In the genomic region with DNA sequence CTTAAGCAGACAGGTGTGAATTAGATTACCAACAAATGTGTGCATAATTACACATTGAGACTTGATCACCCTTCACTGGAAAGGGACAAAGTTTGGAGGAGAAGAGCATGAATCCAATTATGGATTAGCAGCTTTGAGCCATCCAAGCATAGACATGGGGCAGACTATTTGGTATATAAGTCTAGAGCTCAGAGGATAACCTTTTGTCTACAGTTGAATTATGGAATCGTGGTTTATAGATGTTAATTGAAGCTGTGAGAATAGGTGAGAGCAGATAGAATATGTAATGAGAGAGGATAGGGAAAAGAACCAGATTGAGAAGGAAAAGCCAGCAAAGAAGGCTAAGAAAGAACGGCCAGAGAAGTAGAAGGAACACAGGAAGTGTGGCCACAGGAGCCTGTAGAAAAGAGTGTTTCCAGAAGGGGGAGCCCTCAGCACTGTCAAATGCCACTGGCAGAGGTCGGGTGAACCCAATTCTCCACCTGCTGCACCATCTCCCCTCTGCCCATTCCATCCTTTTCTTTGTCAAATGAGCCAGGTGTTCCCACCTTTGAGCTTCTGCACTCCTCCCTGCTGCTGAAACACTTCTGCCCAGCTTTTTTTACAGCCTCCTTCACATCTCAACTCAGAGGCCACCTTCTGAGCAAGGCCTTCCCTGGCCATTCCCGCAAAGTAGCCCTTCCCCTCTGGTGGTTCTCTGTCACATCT, we compare ENCODE assay signal across 1 cellular context.
A peak's percentile ranks its signal among the peaks of the same experiment; 100 is the strongest.
TF ChIP-seq lines count a peak whose summit lies in the region.

No MANE protein-coding gene starts in this region.

TF ChIP-seq in HepG2, 621 proteins besides CTCF, POLR2A, EP300 and RAD21 (continued from another document):
- TF ChIP-seq, protein P1, sequence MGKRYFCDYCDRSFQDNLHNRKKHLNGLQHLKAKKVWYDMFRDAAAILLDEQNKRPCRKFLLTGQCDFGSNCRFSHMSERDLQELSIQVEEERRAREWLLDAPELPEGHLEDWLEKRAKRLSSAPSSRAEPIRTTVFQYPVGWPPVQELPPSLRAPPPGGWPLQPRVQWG (CRISPR knock-in tag; IDR thresholded peaks at IDR 0.05; ENCODE audit: borderline replicate concordance, low read depth) = no peak
- no peak for TF ChIP-seq ZNF547 (CRISPR knock-in tag; IDR thresholded peaks at IDR 0.05)
- TF ChIP-seq HMG20B (CRISPR knock-in tag; conservative IDR thresholded peaks at IDR 0.05) = no peak
- TF ChIP-seq CSRNP2 (CRISPR knock-in tag; conservative IDR thresholded peaks at IDR 0.05; ENCODE audit: low read depth) = no peak
- peak; percentile 47; the same call in 1 of the 2 replicates for TF ChIP-seq ETV5 (CRISPR knock-in tag; IDR thresholded peaks at IDR 0.05; ENCODE audit: borderline replicate concordance)
- TF ChIP-seq ZNF83 (CRISPR knock-in tag; IDR thresholded peaks at IDR 0.05; ENCODE audit: borderline replicate concordance) = no peak
- TF ChIP-seq ZBTB39 (CRISPR knock-in tag; IDR thresholded peaks at IDR 0.05) = peak; percentile 19; the same call in 1 of the 2 replicates
- no peak for TF ChIP-seq MTA1 (CRISPR knock-in tag; IDR thresholded peaks at IDR 0.05; ENCODE audit: borderline replicate concordance)
- TF ChIP-seq ZNF782 (CRISPR knock-in tag; IDR thresholded peaks at IDR 0.05; ENCODE audit: borderline replicate concordance) = no peak
- TF ChIP-seq ZNF615 (CRISPR knock-in tag; IDR thresholded peaks at IDR 0.05; ENCODE audit: borderline replicate concordance) = no peak
- no peak for TF ChIP-seq JUNB (CRISPR knock-in tag; IDR thresholded peaks at IDR 0.05; ENCODE audit: borderline replicate concordance)
- no peak for TF ChIP-seq HNRNPUL1 (IDR thresholded peaks at IDR 0.05; ENCODE audit: low read depth, low read length)
- TF ChIP-seq ZNF124 (CRISPR knock-in tag; IDR thresholded peaks at IDR 0.05) = peak; percentile 67; the same call in 1 of the 2 replicates
- peak; percentile 49 for TF ChIP-seq SOX5 (CRISPR knock-in tag; IDR thresholded peaks at IDR 0.05; ENCODE audit: borderline replicate concordance)
- peak; percentile 47; the same call in 1 of the 2 replicates for TF ChIP-seq ERF (CRISPR knock-in tag; IDR thresholded peaks at IDR 0.05)
- TF ChIP-seq SMC3 (IDR thresholded peaks at IDR 0.05; ENCODE audit: low read length) = peak; percentile 86
- no peak for TF ChIP-seq ZNF33B (CRISPR knock-in tag; IDR thresholded peaks at IDR 0.05)
- no peak for TF ChIP-seq ZNF207 (IDR thresholded peaks at IDR 0.05; ENCODE audit: borderline replicate concordance)
- TF ChIP-seq ZBTB34 (CRISPR knock-in tag; IDR thresholded peaks at IDR 0.05) = 0 out of 2 replicates have a peak, but pooled peaks have one; percentile 33
- TF ChIP-seq, protein P2, sequence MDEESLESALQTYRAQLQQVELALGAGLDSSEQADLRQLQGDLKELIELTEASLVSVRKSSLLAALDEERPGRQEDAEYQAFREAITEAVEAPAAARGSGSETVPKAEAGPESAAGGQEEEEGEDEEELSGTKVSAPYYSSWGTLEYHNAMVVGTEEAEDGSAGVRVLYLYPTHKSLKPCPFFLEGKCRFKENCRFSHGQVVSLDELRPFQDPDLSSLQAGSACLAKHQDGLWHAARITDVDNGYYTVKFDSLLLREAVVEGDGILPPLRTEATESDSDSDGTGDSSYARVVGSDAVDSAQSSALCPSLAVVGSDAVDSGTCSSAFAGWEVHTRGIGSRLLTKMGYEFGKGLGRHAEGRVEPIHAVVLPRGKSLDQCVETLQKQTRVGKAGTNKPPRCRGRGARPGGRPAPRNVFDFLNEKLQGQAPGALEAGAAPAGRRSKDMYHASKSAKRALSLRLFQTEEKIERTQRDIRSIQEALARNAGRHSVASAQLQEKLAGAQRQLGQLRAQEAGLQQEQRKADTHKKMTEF (CRISPR knock-in tag; IDR thresholded peaks at IDR 0.05) = 0 out of 2 replicates have a peak, but pooled peaks have one; percentile 33
- no peak for TF ChIP-seq ZNF350 (CRISPR knock-in tag; IDR thresholded peaks at IDR 0.05; ENCODE audit: borderline replicate concordance, low read depth)
- TF ChIP-seq JDP2 (CRISPR knock-in tag; IDR thresholded peaks at IDR 0.05; ENCODE audit: borderline replicate concordance) = no peak
- TF ChIP-seq ZHX1 (CRISPR knock-in tag; IDR thresholded peaks at IDR 0.05; ENCODE audit: low read depth) = no peak
- TF ChIP-seq STAG1 (CRISPR knock-in tag; IDR thresholded peaks at IDR 0.05) = peak; percentile 91
- TF ChIP-seq SIX1 (CRISPR knock-in tag; IDR thresholded peaks at IDR 0.05; ENCODE audit: borderline replicate concordance) = no peak
